In genomic region chr15:42207674-42208579, GRCh38 we compare ENCODE assay signal across 1 cellular context.
TF ChIP-seq lines count a peak whose summit lies in the region.

Gene VPS39, minus strand, starts transcription at chr15:42208304. Its CDS starts 151 bp downstream, at chr15:42208153.

TF ChIP-seq in H1, 55 proteins besides CTCF, POLR2A, EP300 and RAD21 (continued from another document):
- TF ChIP-seq GABPA (IDR thresholded peaks at IDR 0.05; ENCODE audit: borderline replicate concordance, insufficient read depth, low read length) (peak; percentile 85; the same call in 1 of the 2 replicates), SRF (IDR thresholded peaks at IDR 0.05; ENCODE audit: low read depth, low read length) (no peak), EGR1 (IDR thresholded peaks at IDR 0.05; ENCODE audit: borderline replicate concordance, low read depth, low read length) (no peak), PHF8 (conservative IDR thresholded peaks at IDR 0.05; ENCODE audit: low read depth, low read length) (peak; percentile 84), ASH2L (IDR thresholded peaks at IDR 0.05; ENCODE audit: low read length) (peak; percentile 70), CEBPB (IDR thresholded peaks at IDR 0.05; ENCODE audit: low read depth, low read length) (no peak), KDM4A (IDR thresholded peaks at IDR 0.05; ENCODE audit: low read depth, low read length, severe bottlenecking) (peak; percentile 82), RNF2 (IDR thresholded peaks at IDR 0.05; ENCODE audit: borderline replicate concordance, low read depth, low read length, missing control alignments, poor library complexity, severe bottlenecking) (no peak), BCL11A (IDR thresholded peaks at IDR 0.05; ENCODE audit: low read depth in 2 of 2, low read length in 2 of 2) (no peak)
